In the genomic region with DNA sequence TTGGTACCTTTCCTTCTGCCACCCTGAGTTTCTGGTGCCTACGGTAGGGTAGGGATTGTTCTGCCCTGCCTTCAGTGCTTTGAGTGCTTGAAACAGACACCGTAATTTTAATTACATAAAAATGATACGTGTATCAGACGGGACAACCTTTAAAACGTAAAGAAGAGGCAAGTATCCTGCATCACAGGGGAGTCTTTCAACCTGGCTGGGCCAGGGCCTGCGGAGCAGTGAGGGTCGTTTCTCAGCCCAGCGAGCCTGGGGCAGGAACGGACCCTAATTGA, we compare ENCODE assay signal across 9 cellular contexts. TPM values are rescaled to one million over a fixed set of nuclear protein-coding genes. Genes with fewer than 3 reads are reported as not detected.
A peak's percentile ranks its signal among the peaks of the same experiment; 100 is the strongest.
DNase-seq lines count a peak whose midpoint lies in the region; ATAC-seq, FAIRE-seq and TF ChIP-seq lines count a peak whose summit lies in the region.
"Had no signal": no experiment of that assay in that cellular context is flagged by ENCODE, and none has a peak within 500 bp of the region (broad histone marks: within the 10 kb centered on the region; RNA-seq: fewer than 3 reads in every experiment).

No MANE protein-coding gene starts in this region.

- H3K27ac ChIP-seq in WERI-Rb-1 (peak overlapping the region; percentile 86), keratinocyte (ENCODE audit: control insufficient read depth, insufficient read depth, low read length) (no peak overlapping the region), skin epidermis (peak overlapping the region in 4 of 21 experiments; percentile 66 to 83 (median 78))
- H3K27ac ChIP-seq: neutrophil had no signal

- peaks cover 2% of the 10 kb centered on the region for H4K20me1 ChIP-seq in keratinocyte (ENCODE audit: control insufficient read depth, extremely low read depth, insufficient read depth, low read length)

- TF ChIP-seq CTCF in WERI-Rb-1 (IDR thresholded peaks at IDR 0.05; ENCODE audit: low read depth, low read length) (no peak), keratinocyte (optimal IDR thresholded peaks at IDR 0.05 in 1 of 3, IDR thresholded peaks at IDR 0.05 in 1 of 3, conservative IDR thresholded peaks at IDR 0.05 in 1 of 3; ENCODE audit: extremely low read depth in 1 of 3, insufficient read depth in 2 of 3, low read length in 3 of 3) (no peak)

- H3K9me1 ChIP-seq in keratinocyte (ENCODE audit: control insufficient read depth, extremely low read depth, insufficient read depth, low read length): no peaks in the 10 kb centered on the region

- H3K79me2 ChIP-seq in keratinocyte (ENCODE audit: control insufficient read depth, insufficient read depth, low read length): no peaks in the 10 kb centered on the region

- dilution Hi-C loops in keratinocyte (cut with MboI; ENCODE audit: extremely low pct_ligation_motif_present, low sequenced_read_pairs): no loop called here

- H3K27me3 ChIP-seq in H7 (ENCODE audit: control insufficient read depth, insufficient read depth, low read length) (peaks cover 2% of the 10 kb centered on the region; the same call in 1 of the 2 replicates), WERI-Rb-1 (ENCODE audit: insufficient read depth, low read depth, severe bottlenecking) (no peaks in the 10 kb centered on the region), keratinocyte (ENCODE audit: control insufficient read depth, extremely low read depth, insufficient read depth, low read length) (peaks cover 65% of the 10 kb centered on the region)

- H3K36me3 ChIP-seq in H7 (replicated peaks; ENCODE audit: control insufficient read depth, insufficient read depth, low read length) (no peaks in the 10 kb centered on the region), WERI-Rb-1 (peaks cover 14% of the 10 kb centered on the region), keratinocyte (ENCODE audit: control insufficient read depth in 2 of 2, extremely low read depth in 1 of 2, insufficient read depth in 2 of 2, low read length in 2 of 2) (no peaks in the 10 kb centered on the region)
- H3K36me3 ChIP-seq: neutrophil had no signal

- H3K4me3 ChIP-seq in H7 (ENCODE audit: insufficient read depth, low read depth, low read length) (peak overlapping the region; percentile 67), WERI-Rb-1 (ENCODE audit: low read depth, low read length) (peak overlapping the region; percentile 70), keratinocyte (ENCODE audit: control insufficient read depth in 2 of 3, extremely low read depth in 1 of 3, insufficient read depth in 2 of 3, low read depth in 1 of 3, low read length in 3 of 3) (no peak overlapping the region), skin epidermis (peak overlapping the region in 6 of 7 experiments; percentile 25 to 52 (median 40))

- H3K4me2 ChIP-seq in keratinocyte (ENCODE audit: control insufficient read depth, extremely low read depth, insufficient read depth, low read depth, low read length): peak overlapping the region; percentile 1

- no peak for ATAC-seq in HG02798 (IDR thresholded peaks at IDR 0.05; ENCODE audit: poor library complexity, unreplicated experiment)

- H3K4me1 ChIP-seq in keratinocyte (ENCODE audit: control insufficient read depth, extremely low read depth, insufficient read depth, low read length): peaks cover 11% of the 10 kb centered on the region

- FAIRE-seq in keratinocyte (lab: Jason Lieb, UNC): no peak

- H3K9me3 ChIP-seq in WERI-Rb-1 (ENCODE audit: severe bottlenecking) (no peaks in the 10 kb centered on the region), keratinocyte (ENCODE audit: control insufficient read depth, low read depth, low read length) (no peaks in the 10 kb centered on the region)
- H3K9me3 ChIP-seq: neutrophil had no signal

- no peak overlapping the region for H2AFZ ChIP-seq in keratinocyte (ENCODE audit: control insufficient read depth, low read length)

- DNase-seq in H7 (no peak), WERI-Rb-1 (no peak), keratinocyte (ENCODE audit: low read depth, low spot score) (no peak), NCI-H2196 (lab: John Stamatoyannopoulos, UW; ENCODE audit: unreplicated experiment) (no peak), putamen (ENCODE audit: low spot score) (no peak)
- no peak for DNase-seq in activated naive CD4-positive, alpha-beta T cell treated with Interleukin-2 at 50 U/mL for 16 hours

- no peak overlapping the region for H3K9ac ChIP-seq in keratinocyte (ENCODE audit: control insufficient read depth, extremely low read depth, insufficient read depth, low read length)

RNA-seq across cellular contexts. Expression of a gene that starts 0.5 kb away (rescaled TPM):
- 24.1 and 34.6 TPM in 2 replicates for total RNA-seq in H7 (2014; rRNA removed; shearing (Covaris generic))
- 28.6 to 36.6 TPM (median 30.9 TPM) in 3 replicates for polyA plus RNA-seq in keratinocyte
- 15.5 TPM for polyA plus RNA-seq in keratinocyte (2011; ENCODE audit: low read depth)
- polyA plus RNA-seq in keratinocyte (2011; cell fraction: cytosol; rRNA removed): 21.9 and 32.2 TPM in 2 replicates
- polyA plus RNA-seq in keratinocyte (2011; cell fraction: nucleus; rRNA removed): 49.2 and 60.4 TPM in 2 replicates
- polyA plus RNA-seq in keratinocyte (2012; ENCODE audit: low replicate concordance): 17.8 and 33.8 TPM in 2 replicates
- polyA minus RNA-seq in keratinocyte: 86.8 to 140 TPM (median 108 TPM) in 3 replicates
- 62.5 TPM for polyA minus RNA-seq in keratinocyte (2011; cell fraction: cytosol; rRNA and poly(A)+ RNA removed)
- 73.0 and 76.5 TPM in 2 replicates for polyA minus RNA-seq in keratinocyte (2011; cell fraction: nucleus; rRNA and poly(A)+ RNA removed)

Comparison
In these comparisons a context has a peak if more than half of its experiments do, and no peak if none do; other contexts are left out.
1. H3K4me3 ChIP-seq: peak in H7 (single experiment), WERI-Rb-1 (single experiment) and skin epidermis (6 of 7); none in keratinocyte (0 of 3).